Comparison of ENCODE assay signal across 11 cellular contexts in the genomic region with DNA sequence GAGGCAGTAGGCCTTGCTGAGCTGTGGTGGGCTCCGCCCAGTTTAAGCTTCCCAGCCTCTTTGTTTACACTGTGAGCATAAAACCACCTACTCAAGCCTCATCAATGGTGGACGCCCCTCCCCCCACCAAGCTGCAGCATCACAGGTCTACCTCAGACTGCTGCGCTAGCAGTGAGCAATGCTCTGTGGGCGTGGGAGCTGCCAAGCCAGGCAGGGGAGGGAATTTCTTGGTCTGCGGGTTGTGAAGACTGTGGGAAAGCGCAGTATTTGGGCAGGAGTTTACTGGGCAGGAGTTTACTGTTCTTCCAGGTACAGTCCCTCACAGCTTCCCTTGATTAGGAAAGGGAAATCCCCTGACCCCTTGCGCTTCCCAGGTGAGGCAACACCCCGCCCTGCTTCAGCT.
DNase-seq lines count a peak whose midpoint lies in the region; ATAC-seq and TF ChIP-seq lines count a peak whose summit lies in the region.
"Had no signal": no experiment of that assay in that cellular context is flagged by ENCODE, and none has a peak within 500 bp of the region (broad histone marks: within the 10 kb centered on the region; RNA-seq: fewer than 3 reads in every experiment).

No MANE protein-coding gene starts in this region.

- WGBS in esophagus squamous epithelium, 2 donors: 47 to 67% methylated on average over 6 to 7 of the region's 8 CpGs

- no peak for TF ChIP-seq CTCF in epithelial cell of proximal tubule (conservative IDR thresholded peaks at IDR 0.05; ENCODE audit: low read depth, low read length)
- TF ChIP-seq CTCF in esophagus squamous epithelium (IDR thresholded peaks at IDR 0.05): no peak

- H3K27ac ChIP-seq in esophagus squamous epithelium: no peak overlapping the region

- DNase-seq in NCI-H82 (lab: John Stamatoyannopoulos, UW) (peak; percentile 29), NCI-H82 treated with DMSO at 0.1 percent for 48 hours (lab: John Stamatoyannopoulos, UW; ENCODE audit: unreplicated experiment) (no peak), SHP77 treated with DMSO at 0.1 percent for 48 hours (lab: John Stamatoyannopoulos, UW) (peak; percentile 72), epithelial cell of proximal tubule (ENCODE audit: low read depth) (peak; percentile 30), esophagus squamous epithelium (lab: John Stamatoyannopoulos, UW) (no peak), hepatic stellate cell (ENCODE audit: low spot score) (no peak)
- peak; percentile 17 to 19 for DNase-seq in stimulated activated CD4-positive, alpha-beta T cell treated with anti-CD3 and anti-CD28 coated beads, Interleukin-2, amount 100 ng/mL, for 24 hours
- DNase-seq: cortex of kidney, NCI-H1048 had no signal

- H3K36me3 ChIP-seq in esophagus squamous epithelium: no peaks in the 10 kb centered on the region

- ATAC-seq in HG02588 (IDR thresholded peaks at IDR 0.05; ENCODE audit: unreplicated experiment): no peak
- ATAC-seq: GM12878 had no signal

- no peaks in the 10 kb centered on the region for H3K9me3 ChIP-seq in esophagus squamous epithelium

- intact Hi-C loops in esophagus squamous epithelium (cut with DNase I): no loop called here

- H3K4me3 ChIP-seq in epithelial cell of proximal tubule (ENCODE audit: low read depth, low read length): no peak overlapping the region
- H3K4me3 ChIP-seq in esophagus squamous epithelium: no peak overlapping the region
- H3K4me3 ChIP-seq: GM12878 had no signal

- no peak for TF ChIP-seq POLR2A in esophagus squamous epithelium (IDR thresholded peaks at IDR 0.05)

- peaks cover 0 to 22% (median 0%) of the 10 kb centered on the region in 3 donors for H3K4me1 ChIP-seq in esophagus squamous epithelium

- H3K27me3 ChIP-seq in esophagus squamous epithelium: no peaks in the 10 kb centered on the region

Comparison
In these comparisons a context has a peak if more than half of its experiments do, and no peak if none do; other contexts are left out.
1. DNase-seq: peak in NCI-H82 (single experiment), SHP77 treated with DMSO at 0.1 percent for 48 hours (single experiment), epithelial cell of proximal tubule (single experiment) and stimulated activated CD4-positive, alpha-beta T cell treated with anti-CD3 and anti-CD28 coated beads, Interleukin-2, amount 100 ng/mL, for 24 hours (2 of 2); none in NCI-H82 treated with DMSO at 0.1 percent for 48 hours (single experiment), esophagus squamous epithelium (single experiment) and hepatic stellate cell (single experiment).